In genomic region chr14:57364659-57365450, GRCh38 we compare ENCODE assay signal across 1 cellular context.
TF ChIP-seq lines count a peak whose summit lies in the region.

No MANE protein-coding gene starts in this region.

TF ChIP-seq in WTC11, 78 proteins besides CTCF, POLR2A, EP300 and RAD21 (continued from another document):
- TF ChIP-seq AR (CRISPR knock-in tag; IDR thresholded peaks at IDR 0.05), result no peak
- no peak for TF ChIP-seq ZNF263 (CRISPR knock-in tag; IDR thresholded peaks at IDR 0.05; ENCODE audit: low read depth)
- TF ChIP-seq SP1 (CRISPR knock-in tag; conservative IDR thresholded peaks at IDR 0.05), result no peak
